In genomic region chr22:32407332-32407731, GRCh38 we compare ENCODE assay signal across 1 cellular context.
TF ChIP-seq lines count a peak whose summit lies in the region.

No MANE protein-coding gene starts in this region.

TF ChIP-seq in HepG2, 621 proteins besides CTCF, POLR2A, EP300 and RAD21:
- TF ChIP-seq GATA4 (IDR thresholded peaks at IDR 0.05; ENCODE audit: borderline replicate concordance, low read depth) = no peak
- no peak for TF ChIP-seq ZNF616 (CRISPR knock-in tag; IDR thresholded peaks at IDR 0.05; ENCODE audit: low read depth)
- TF ChIP-seq ZNF546 (CRISPR knock-in tag; conservative IDR thresholded peaks at IDR 0.05) = no peak
- TF ChIP-seq RBAK (CRISPR knock-in tag; IDR thresholded peaks at IDR 0.05) = no peak
- TF ChIP-seq ZNF839 (CRISPR knock-in tag; IDR thresholded peaks at IDR 0.05; ENCODE audit: borderline replicate concordance) = no peak
- TF ChIP-seq ZFP82 (CRISPR knock-in tag; IDR thresholded peaks at IDR 0.05; ENCODE audit: borderline replicate concordance) = no peak
- TF ChIP-seq ZBTB2 (CRISPR knock-in tag; IDR thresholded peaks at IDR 0.05; ENCODE audit: low read depth) = no peak
- TF ChIP-seq NFKB2 (CRISPR knock-in tag; IDR thresholded peaks at IDR 0.05; ENCODE audit: borderline replicate concordance) = no peak
- no peak for TF ChIP-seq ERF (CRISPR knock-in tag; IDR thresholded peaks at IDR 0.05)
- no peak for TF ChIP-seq ZBTB3 (CRISPR knock-in tag; IDR thresholded peaks at IDR 0.05; ENCODE audit: borderline replicate concordance, low read depth)
- TF ChIP-seq ZNF484 (CRISPR knock-in tag; IDR thresholded peaks at IDR 0.05; ENCODE audit: borderline replicate concordance, low read depth) = no peak
- TF ChIP-seq ZFP90 (CRISPR knock-in tag; IDR thresholded peaks at IDR 0.05; ENCODE audit: borderline replicate concordance) = no peak
- no peak for TF ChIP-seq ZNF432 (CRISPR knock-in tag; IDR thresholded peaks at IDR 0.05; ENCODE audit: borderline replicate concordance)
- TF ChIP-seq RELA (CRISPR knock-in tag; IDR thresholded peaks at IDR 0.05) = no peak
TF ChIP-seq in HepG2: peak in this region for 0.
